ENCODE assay signal across 1 cellular context in genomic region chr1:35192853-35193664, GRCh38.
TF ChIP-seq lines count a peak whose summit lies in the region.

TSS of gene SFPQ (minus strand) at chr1:35193145. CDS start at chr1:35193049, 96 bp downstream.

TF ChIP-seq in HepG2, 621 proteins besides CTCF, POLR2A, EP300 and RAD21 (continued from another document and continues in another):
- TF ChIP-seq ATF6 (CRISPR knock-in tag; conservative IDR thresholded peaks at IDR 0.05): 0 out of 2 replicates have a peak, but pooled peaks have one; percentile 75
- TF ChIP-seq CBFB (CRISPR knock-in tag; IDR thresholded peaks at IDR 0.05): peak; percentile 62
- peak; percentile 76; the same call in 1 of the 2 replicates for TF ChIP-seq HOXA5 (CRISPR knock-in tag; IDR thresholded peaks at IDR 0.05)
- no peak; the same call in 1 of the 2 replicates for TF ChIP-seq CEBPG (CRISPR knock-in tag; IDR thresholded peaks at IDR 0.05)
- TF ChIP-seq ZNF234 (CRISPR knock-in tag; conservative IDR thresholded peaks at IDR 0.05): no peak
- TF ChIP-seq, protein P1, sequence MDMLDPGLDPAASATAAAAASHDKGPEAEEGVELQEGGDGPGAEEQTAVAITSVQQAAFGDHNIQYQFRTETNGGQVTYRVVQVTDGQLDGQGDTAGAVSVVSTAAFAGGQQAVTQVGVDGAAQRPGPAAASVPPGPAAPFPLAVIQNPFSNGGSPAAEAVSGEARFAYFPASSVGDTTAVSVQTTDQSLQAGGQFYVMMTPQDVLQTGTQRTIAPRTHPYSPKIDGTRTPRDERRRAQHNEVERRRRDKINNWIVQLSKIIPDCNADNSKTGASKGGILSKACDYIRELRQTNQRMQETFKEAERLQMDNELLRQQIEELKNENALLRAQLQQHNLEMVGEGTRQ (IDR thresholded peaks at IDR 0.05; ENCODE audit: low read depth, low read length): no peak
- TF ChIP-seq, protein P1 (CRISPR knock-in tag; IDR thresholded peaks at IDR 0.05; ENCODE audit: borderline replicate concordance): peak; percentile 26; the same call in 1 of the 2 replicates
- TF ChIP-seq ZNF607 (CRISPR knock-in tag; IDR thresholded peaks at IDR 0.05; ENCODE audit: borderline replicate concordance): no peak
- no peak for TF ChIP-seq CERS6 (CRISPR knock-in tag; IDR thresholded peaks at IDR 0.05)
- TF ChIP-seq, protein P2, sequence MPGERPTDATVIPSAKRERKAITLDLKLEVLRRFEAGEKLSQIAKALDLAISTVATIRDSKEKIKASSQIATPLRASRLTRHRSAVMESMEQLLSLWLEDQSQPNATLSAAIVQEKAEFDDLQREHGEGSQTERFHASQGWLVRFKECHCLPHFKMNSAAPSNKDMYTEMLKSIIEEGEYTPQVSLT (CRISPR knock-in tag; IDR thresholded peaks at IDR 0.05; ENCODE audit: borderline replicate concordance, low read depth): no peak
- no peak for TF ChIP-seq ZNF235 (CRISPR knock-in tag; IDR thresholded peaks at IDR 0.05; ENCODE audit: borderline replicate concordance)
- peak; percentile 97 for TF ChIP-seq TAF1 (CRISPR knock-in tag; IDR thresholded peaks at IDR 0.05)
- no peak for TF ChIP-seq ZNF713 (CRISPR knock-in tag; IDR thresholded peaks at IDR 0.05)
- peak; percentile 75 for TF ChIP-seq ZSCAN21 (CRISPR knock-in tag; IDR thresholded peaks at IDR 0.05; ENCODE audit: borderline replicate concordance)
- peak; percentile 39; the same call in 1 of the 2 replicates for TF ChIP-seq ELF1 (CRISPR knock-in tag; IDR thresholded peaks at IDR 0.05)
- TF ChIP-seq ZFX (CRISPR knock-in tag; IDR thresholded peaks at IDR 0.05; ENCODE audit: low read depth): peak; percentile 98
- peak; percentile 93 for TF ChIP-seq ATF1 (CRISPR knock-in tag; IDR thresholded peaks at IDR 0.05)
- peak; percentile 56; the same call in 1 of the 2 replicates for TF ChIP-seq PRDM10 (CRISPR knock-in tag; IDR thresholded peaks at IDR 0.05; ENCODE audit: low read depth)
- no peak for TF ChIP-seq TMF1 (CRISPR knock-in tag; IDR thresholded peaks at IDR 0.05; ENCODE audit: low read depth)
- TF ChIP-seq ZNF329 (CRISPR knock-in tag; IDR thresholded peaks at IDR 0.05; ENCODE audit: low read depth): peak; percentile 70; the same call in 1 of the 2 replicates
- TF ChIP-seq, protein P3, sequence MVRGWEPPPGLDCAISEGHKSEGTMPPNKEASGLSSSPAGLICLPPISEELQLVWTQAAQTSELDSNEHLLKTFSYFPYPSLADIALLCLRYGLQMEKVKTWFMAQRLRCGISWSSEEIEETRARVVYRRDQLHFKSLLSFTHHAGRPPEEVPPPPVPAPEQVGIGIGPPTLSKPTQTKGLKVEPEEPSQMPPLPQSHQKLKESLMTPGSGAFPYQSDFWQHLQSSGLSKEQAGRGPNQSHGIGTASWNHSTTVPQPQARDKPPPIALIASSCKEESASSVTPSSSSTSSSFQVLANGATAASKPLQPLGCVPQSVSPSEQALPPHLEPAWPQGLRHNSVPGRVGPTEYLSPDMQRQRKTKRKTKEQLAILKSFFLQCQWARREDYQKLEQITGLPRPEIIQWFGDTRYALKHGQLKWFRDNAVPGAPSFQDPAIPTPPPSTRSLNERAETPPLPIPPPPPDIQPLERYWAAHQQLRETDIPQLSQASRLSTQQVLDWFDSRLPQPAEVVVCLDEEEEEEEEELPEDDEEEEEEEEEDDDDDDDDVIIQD (CRISPR knock-in tag; IDR thresholded peaks at IDR 0.05; ENCODE audit: low read depth): peak; percentile 70; the same call in 1 of the 2 replicates
- TF ChIP-seq GFI1 (CRISPR knock-in tag; IDR thresholded peaks at IDR 0.05; ENCODE audit: borderline replicate concordance): no peak
- no peak for TF ChIP-seq SRSF4 (IDR thresholded peaks at IDR 0.05; ENCODE audit: low read depth, low read length, poor library complexity, severe bottlenecking)
- TF ChIP-seq RXRB (CRISPR knock-in tag; IDR thresholded peaks at IDR 0.05; ENCODE audit: borderline replicate concordance): peak; percentile 54
- 0 out of 2 replicates have a peak, but pooled peaks have one; percentile 79 for TF ChIP-seq ZNF224 (CRISPR knock-in tag; IDR thresholded peaks at IDR 0.05)
- TF ChIP-seq NR2C2 (CRISPR knock-in tag; IDR thresholded peaks at IDR 0.05; ENCODE audit: borderline replicate concordance): 0 out of 2 replicates have a peak, but pooled peaks have one; percentile 20
- TF ChIP-seq XRCC5 (optimal IDR thresholded peaks at IDR 0.05; ENCODE audit: low read length): peak; percentile 67
- TF ChIP-seq KDM2A (CRISPR knock-in tag; IDR thresholded peaks at IDR 0.05; ENCODE audit: borderline replicate concordance, low read depth): peak; percentile 91
- 0 out of 2 replicates have a peak, but pooled peaks have one; percentile 55 for TF ChIP-seq E2F5 (CRISPR knock-in tag; conservative IDR thresholded peaks at IDR 0.05)
- no peak for TF ChIP-seq MED13 (CRISPR knock-in tag; IDR thresholded peaks at IDR 0.05)
- TF ChIP-seq ZNF768 (CRISPR knock-in tag; IDR thresholded peaks at IDR 0.05): peak; percentile 64
- TF ChIP-seq AHDC1 (CRISPR knock-in tag; IDR thresholded peaks at IDR 0.05; ENCODE audit: borderline replicate concordance): 0 out of 2 replicates have a peak, but pooled peaks have one; percentile 32
- TF ChIP-seq GPN1 (CRISPR knock-in tag; IDR thresholded peaks at IDR 0.05; ENCODE audit: borderline replicate concordance): 0 out of 2 replicates have a peak, but pooled peaks have one; percentile 79
- peak; percentile 93 for TF ChIP-seq CREM (IDR thresholded peaks at IDR 0.05)
- TF ChIP-seq CREM (CRISPR knock-in tag; IDR thresholded peaks at IDR 0.05): peak; percentile 37; the same call in 1 of the 2 replicates
- TF ChIP-seq KLF16 (CRISPR knock-in tag; IDR thresholded peaks at IDR 0.05): peak in 1 of 2 experiments; percentile 91; a peak in 2 of 4 replicates
- no peak for TF ChIP-seq TCF12 (IDR thresholded peaks at IDR 0.05)
- no peak for TF ChIP-seq TCF12 (CRISPR knock-in tag; IDR thresholded peaks at IDR 0.05)
- TF ChIP-seq ARNTL (CRISPR knock-in tag; IDR thresholded peaks at IDR 0.05): peak; percentile 43; the same call in 1 of the 2 replicates
- TF ChIP-seq NFKB2 (CRISPR knock-in tag; IDR thresholded peaks at IDR 0.05; ENCODE audit: borderline replicate concordance): peak; percentile 76; the same call in 1 of the 2 replicates
- TF ChIP-seq, protein P4, sequence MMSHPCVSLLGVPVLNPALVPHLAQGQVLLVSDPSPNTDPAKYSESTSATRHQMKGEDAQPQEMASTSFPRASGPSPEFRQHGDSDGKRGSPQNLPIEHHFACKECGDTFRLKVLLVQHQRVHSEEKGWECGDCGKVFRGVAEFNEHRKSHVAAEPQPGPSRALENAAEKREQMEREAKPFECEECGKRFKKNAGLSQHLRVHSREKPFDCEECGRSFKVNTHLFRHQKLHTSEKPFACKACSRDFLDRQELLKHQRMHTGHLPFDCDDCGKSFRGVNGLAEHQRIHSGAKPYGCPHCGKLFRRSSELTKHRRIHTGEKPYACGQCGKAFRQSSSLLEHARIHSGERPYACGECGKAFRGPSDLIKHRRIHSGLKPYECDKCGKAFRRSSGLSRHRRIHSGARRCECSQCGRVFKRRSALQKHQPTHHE (CRISPR knock-in tag; IDR thresholded peaks at IDR 0.05; ENCODE audit: borderline replicate concordance): 0 out of 2 replicates have a peak, but pooled peaks have one; percentile 79
- TF ChIP-seq ZNF580 (CRISPR knock-in tag; IDR thresholded peaks at IDR 0.05; ENCODE audit: borderline replicate concordance, low read depth): peak; percentile 90
